14 cellular contexts compared by ENCODE assay signal in the genomic region with DNA sequence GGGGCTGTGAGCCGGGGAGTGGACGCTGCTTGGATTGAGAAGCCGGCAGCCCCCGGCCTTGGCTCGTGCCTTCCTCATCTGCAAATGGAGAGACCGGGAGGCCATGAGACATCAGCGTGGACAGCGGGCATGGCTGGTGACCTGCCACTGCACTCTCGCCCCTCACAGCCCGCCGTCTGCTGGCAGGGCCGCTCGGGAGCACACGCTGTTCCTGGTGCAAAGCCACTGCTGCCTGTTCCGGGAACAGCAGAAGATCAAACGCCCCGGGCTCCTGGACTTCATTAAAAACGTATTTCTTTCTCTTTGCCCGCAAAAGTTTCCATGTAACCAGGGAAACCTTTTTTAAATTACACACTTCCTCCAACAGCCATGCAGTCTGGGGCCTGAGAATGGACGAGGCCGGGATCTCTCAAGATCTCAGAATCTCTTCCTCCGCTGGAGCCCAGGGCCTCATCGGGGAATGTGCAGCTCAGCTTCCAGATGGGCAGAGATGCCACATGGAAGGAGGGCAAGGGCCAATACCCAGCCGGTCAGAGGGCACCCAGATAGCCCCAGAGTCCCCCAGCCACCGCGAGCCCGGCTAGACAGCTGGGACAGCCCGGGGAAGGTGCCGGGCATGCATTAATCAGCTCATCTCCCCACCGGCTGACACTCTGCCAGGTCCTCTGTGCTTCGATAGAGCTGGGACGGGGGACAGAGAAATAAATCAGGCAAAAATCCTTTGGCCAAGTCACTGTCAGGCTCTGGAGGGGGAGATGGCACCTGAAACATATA.
DNase-seq lines count a peak whose midpoint lies in the region; ATAC-seq, FAIRE-seq and TF ChIP-seq lines count a peak whose summit lies in the region.
"Had no signal": no experiment of that assay in that cellular context is flagged by ENCODE, and none has a peak within 500 bp of the region (broad histone marks: within the 10 kb centered on the region; RNA-seq: fewer than 3 reads in every experiment).

No MANE protein-coding gene starts in this region.

- intact Hi-C loops in Right ventricle myocardium inferior (cut with DNase I) = no loop called here
- intact Hi-C loops in posterior cingulate gyrus (cut with DNase I) = no loop called here

- no peak overlapping the region for H3K4me3 Mint-ChIP-seq in astrocyte (ENCODE audit: unreplicated experiment)
- H3K4me3 Mint-ChIP-seq in T-helper 2 cell treated with Interferon-gamma antibody and Interleukin-4, amounts not matched to agents 5 μg/mL and 100 μg/mL, for 36 hours = no peak overlapping the region
- H3K4me3 Mint-ChIP-seq: B cell, immature natural killer cell had no signal

- H3K9me3 ChIP-seq in astrocyte (ENCODE audit: insufficient read depth, low read depth, low read length) = no peaks in the 10 kb centered on the region
- H3K9me3 ChIP-seq: ovary, SJSA1 had no signal

- H3K4me3 ChIP-seq in AG10803 (ENCODE audit: low read length) (no peak overlapping the region), astrocyte (ENCODE audit: insufficient read depth, low read depth, low read length) (no peak overlapping the region)
- H3K4me3 ChIP-seq: ovary, SJSA1 had no signal

- peaks cover 5% of the 10 kb centered on the region for H3K27me3 ChIP-seq in astrocyte (ENCODE audit: insufficient read depth, low read length)
- H3K27me3 ChIP-seq: ovary, SJSA1 had no signal

- H3K4me2 ChIP-seq in astrocyte (ENCODE audit: low read length) = peak overlapping the region; percentile 49

- H3K79me2 ChIP-seq in astrocyte (ENCODE audit: insufficient read depth, low read length) = no peaks in the 10 kb centered on the region

- no peaks in the 10 kb centered on the region for H4K20me1 ChIP-seq in astrocyte (ENCODE audit: insufficient read depth, low read length)

- FAIRE-seq in astrocyte (lab: Jason Lieb, UNC) (no peak), HTR-8/SVneo (lab: Jason Lieb, UNC) (no peak)

- peaks cover 6% of the 10 kb centered on the region for H3K27me3 Mint-ChIP-seq in astrocyte (ENCODE audit: low read depth, unreplicated experiment)
- H3K27me3 Mint-ChIP-seq in T-helper 2 cell treated with Interferon-gamma antibody and Interleukin-4, amounts not matched to agents 5 μg/mL and 100 μg/mL, for 36 hours (ENCODE audit: low read depth) = peaks cover 4% of the 10 kb centered on the region

- H3K9ac ChIP-seq in astrocyte (ENCODE audit: low read length) = no peak overlapping the region

- H3K4me1 ChIP-seq in astrocyte (ENCODE audit: insufficient read depth, low read length) = peaks cover 9% of the 10 kb centered on the region
- H3K4me1 ChIP-seq: SJSA1 had no signal

- H3K36me3 Mint-ChIP-seq in astrocyte (ENCODE audit: low read depth, unreplicated experiment) = no peaks in the 10 kb centered on the region
- no peaks in the 10 kb centered on the region for H3K36me3 Mint-ChIP-seq in T-helper 2 cell treated with Interferon-gamma antibody and Interleukin-4, amounts not matched to agents 5 μg/mL and 100 μg/mL, for 36 hours (ENCODE audit: low read depth)
- H3K36me3 Mint-ChIP-seq: immature natural killer cell had no signal

- ATAC-seq in Right ventricle myocardium inferior (peak; percentile 5), HG02973 (IDR thresholded peaks at IDR 0.05; ENCODE audit: unreplicated experiment) (no peak)
- ATAC-seq: HCT116 had no signal

- H3K36me3 ChIP-seq in astrocyte (ENCODE audit: insufficient read depth, low read length) = no peaks in the 10 kb centered on the region
- H3K36me3 ChIP-seq: ovary, SJSA1 had no signal

- no peaks in the 10 kb centered on the region for H3K9me3 Mint-ChIP-seq in astrocyte (ENCODE audit: unreplicated experiment)
- no peaks in the 10 kb centered on the region for H3K9me3 Mint-ChIP-seq in T-helper 2 cell treated with Interferon-gamma antibody and Interleukin-4, amounts not matched to agents 5 μg/mL and 100 μg/mL, for 36 hours
- H3K9me3 Mint-ChIP-seq: immature natural killer cell had no signal

- peak overlapping the region; percentile 55 for H2AFZ ChIP-seq in astrocyte (ENCODE audit: low read depth, low read length)

- no peak overlapping the region for H3K27ac ChIP-seq in astrocyte (ENCODE audit: low read depth, low read length)
- H3K27ac ChIP-seq: ovary, SJSA1 had no signal

- TF ChIP-seq CTCF in AG10803 (conservative IDR thresholded peaks at IDR 0.05; ENCODE audit: low read length) (no peak), astrocyte (IDR thresholded peaks at IDR 0.05; ENCODE audit: insufficient read depth, low read depth, low read length) (no peak)

- no peak overlapping the region for H3K27ac Mint-ChIP-seq in astrocyte (ENCODE audit: unreplicated experiment)
- H3K27ac Mint-ChIP-seq in T-helper 2 cell treated with Interferon-gamma antibody and Interleukin-4, amounts not matched to agents 5 μg/mL and 100 μg/mL, for 36 hours = no peak overlapping the region
- H3K27ac Mint-ChIP-seq: B cell, immature natural killer cell had no signal

- H3K4me1 Mint-ChIP-seq in astrocyte (ENCODE audit: low read depth, unreplicated experiment) = peaks cover 8% of the 10 kb centered on the region
- no peaks in the 10 kb centered on the region for H3K4me1 Mint-ChIP-seq in T-helper 2 cell treated with Interferon-gamma antibody and Interleukin-4, amounts not matched to agents 5 μg/mL and 100 μg/mL, for 36 hours (ENCODE audit: low read depth)
- H3K4me1 Mint-ChIP-seq: B cell had no signal

- peak; percentile 73 for DNase-seq in AG10803 (ENCODE audit: low read depth)
- DNase-seq in astrocyte (ENCODE audit: low read depth) = no peak
- DNase-seq in Right ventricle myocardium inferior (ENCODE audit: missing footprints) = no peak
- peak in 6 of 10 donors; percentile 26 to 84 (median 53) for DNase-seq in posterior cingulate gyrus
- no peak for DNase-seq in T-helper 2 cell treated with Interferon-gamma antibody and Interleukin-4, amounts not matched to agents 5 μg/mL and 100 μg/mL, for 36 hours (ENCODE audit: low spot score)
- DNase-seq in T1000 (lab: John Stamatoyannopoulos, UW) = no peak
- no peak for DNase-seq in HTR-8/SVneo (ENCODE audit: insufficient read length, low spot score)
- DNase-seq: immature natural killer cell, Kasumi-1 had no signal

Comparison
In these comparisons a context has a peak if more than half of its experiments do, and no peak if none do; other contexts are left out.
1. DNase-seq: peak in AG10803 (single experiment) and posterior cingulate gyrus (6 of 10); none in astrocyte (single experiment), Right ventricle myocardium inferior (single experiment), T-helper 2 cell treated with Interferon-gamma antibody and Interleukin-4, amounts not matched to agents 5 μg/mL and 100 μg/mL, for 36 hours (single experiment), T1000 (single experiment) and HTR-8/SVneo (single experiment).